Comparison of ENCODE assay signal across 1 cellular context in the genomic region with DNA sequence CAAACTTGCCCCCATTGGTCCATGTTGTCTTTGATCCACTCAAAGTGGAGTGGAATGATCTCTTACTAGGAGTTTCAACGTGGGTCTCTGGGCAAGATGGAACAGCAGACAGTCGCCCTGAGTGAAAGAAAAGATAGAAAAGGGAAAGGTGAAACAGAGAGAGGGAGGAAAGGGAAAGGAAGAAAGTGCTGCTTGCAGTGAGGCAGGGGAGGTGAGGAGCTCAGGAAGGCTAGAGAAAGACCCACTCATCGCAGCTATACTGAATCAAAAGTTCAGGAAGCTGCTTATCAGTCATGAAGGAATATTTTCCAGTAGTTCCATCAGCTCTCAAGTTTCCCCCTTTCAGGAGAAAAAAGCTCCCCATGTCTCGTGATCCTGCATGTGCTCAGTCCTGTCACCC.
TF ChIP-seq lines count a peak whose summit lies in the region.

No MANE protein-coding gene starts in this region.

TF ChIP-seq in HepG2, 621 proteins besides CTCF, POLR2A, EP300 and RAD21:
- TF ChIP-seq ZNF275 (CRISPR knock-in tag; IDR thresholded peaks at IDR 0.05; ENCODE audit: borderline replicate concordance) (no peak), ZNF136 (CRISPR knock-in tag; IDR thresholded peaks at IDR 0.05; ENCODE audit: low read depth) (no peak)
